Comparison of ENCODE assay signal across 17 cellular contexts in genomic region chr3:195188530-195188917, GRCh38.
A peak's percentile ranks its signal among the peaks of the same experiment; 100 is the strongest.
DNase-seq lines count a peak whose midpoint lies in the region; ATAC-seq and TF ChIP-seq lines count a peak whose summit lies in the region.
"Had no signal": no experiment of that assay in that cellular context is flagged by ENCODE, and none has a peak within 500 bp of the region (broad histone marks: within the 10 kb centered on the region; RNA-seq: fewer than 3 reads in every experiment).

No MANE protein-coding gene starts in this region.

- peak; percentile 15 for TF ChIP-seq CTCF in AG04449 (IDR thresholded peaks at IDR 0.05; ENCODE audit: insufficient read depth, low read length, missing control alignments)
- peak; percentile 39 for TF ChIP-seq CTCF in brain microvascular endothelial cell (IDR thresholded peaks at IDR 0.05; ENCODE audit: low read depth, low read length, missing control alignments)

- no peak for DNase-seq in AG04449 (ENCODE audit: low read depth, low spot score)
- DNase-seq in Kasumi-1 (lab: John Stamatoyannopoulos, UW), result peak; percentile 12 to 14
- DNase-seq in brain microvascular endothelial cell, result no peak
- peak; percentile 38 for DNase-seq in iris pigment epithelial cell (ENCODE audit: low read depth)
- DNase-seq in C1 segment of cervical spinal cord (lab: John Stamatoyannopoulos, UW), result no peak
- DNase-seq in NCI-H524 treated with DMSO at 0.1 percent for 48 hours (lab: John Stamatoyannopoulos, UW), result no peak
- no peak for DNase-seq in left cardiac atrium
- no peak for DNase-seq in NK-92 (lab: John Stamatoyannopoulos, UW; ENCODE audit: unreplicated experiment)
- DNase-seq: activated naive CD4-positive, alpha-beta T cell treated with anti-CD3 and anti-CD28 coated beads for 36 hours; AML-193; cerebellar nuclear complex; KG1; NCI-H1930; NK-92 treated with Interleukin-12 subunit alpha and Interleukin-12 subunit beta, amount 100 ng/mL, for 24 hours; pancreas; SIG-M5 had no signal

- intact Hi-C loops in left cardiac atrium (cut with DNase I), result no loop called here

- POLR2A ChIA-PET in AG04449 (lab: Yijun Ruan, JAX), result interaction anchor here (1.2 to 1.6 kb wide), 2 partner anchors 17 to 502 kb away, joined by 3 to 5 read pairs; no protein-coding TSS in a partner anchor

- no peak overlapping the region for H3K4me3 ChIP-seq in AG04449 (ENCODE audit: low read depth, low read length)
- H3K4me3 ChIP-seq in brain microvascular endothelial cell (ENCODE audit: low read depth, low read length), result no peak overlapping the region
- H3K4me3 ChIP-seq: esophagus muscularis mucosa, pancreas had no signal

- in situ Hi-C loops in brain microvascular endothelial cell (cut with HindIII; ENCODE audit: low pct_ligation_motif_present, low sequenced_read_pairs), result no loop called here

- H3K27ac ChIP-seq in brain microvascular endothelial cell, result peak overlapping the region; percentile 81
- H3K27ac ChIP-seq: pancreas had no signal

- CTCF ChIA-PET in AG04449 (lab: Yijun Ruan, JAX), result interaction anchor here (0.8 to 3.0 kb wide), 10 partner anchors 8 to 506 kb away, joined by 3 to 21 read pairs (median 4); no protein-coding TSS in a partner anchor

- ATAC-seq in left cardiac atrium, result no peak

- H3K36me3 ChIP-seq in brain microvascular endothelial cell (replicated peaks), result no peaks in the 10 kb centered on the region
- H3K36me3 ChIP-seq: esophagus muscularis mucosa, pancreas had no signal

- H3K27me3 ChIP-seq in brain microvascular endothelial cell (replicated peaks), result no peaks in the 10 kb centered on the region
- H3K27me3 ChIP-seq: esophagus muscularis mucosa, pancreas had no signal

Comparison
In these comparisons a context has a peak if more than half of its experiments do, and no peak if none do; other contexts are left out.
1. DNase-seq: peak in Kasumi-1 (2 of 2) and iris pigment epithelial cell (single experiment); none in AG04449 (single experiment), brain microvascular endothelial cell (single experiment), C1 segment of cervical spinal cord (0 of 14), NCI-H524 treated with DMSO at 0.1 percent for 48 hours (single experiment), left cardiac atrium (single experiment) and NK-92 (single experiment).